8 cellular contexts compared by ENCODE assay signal in the genomic region with DNA sequence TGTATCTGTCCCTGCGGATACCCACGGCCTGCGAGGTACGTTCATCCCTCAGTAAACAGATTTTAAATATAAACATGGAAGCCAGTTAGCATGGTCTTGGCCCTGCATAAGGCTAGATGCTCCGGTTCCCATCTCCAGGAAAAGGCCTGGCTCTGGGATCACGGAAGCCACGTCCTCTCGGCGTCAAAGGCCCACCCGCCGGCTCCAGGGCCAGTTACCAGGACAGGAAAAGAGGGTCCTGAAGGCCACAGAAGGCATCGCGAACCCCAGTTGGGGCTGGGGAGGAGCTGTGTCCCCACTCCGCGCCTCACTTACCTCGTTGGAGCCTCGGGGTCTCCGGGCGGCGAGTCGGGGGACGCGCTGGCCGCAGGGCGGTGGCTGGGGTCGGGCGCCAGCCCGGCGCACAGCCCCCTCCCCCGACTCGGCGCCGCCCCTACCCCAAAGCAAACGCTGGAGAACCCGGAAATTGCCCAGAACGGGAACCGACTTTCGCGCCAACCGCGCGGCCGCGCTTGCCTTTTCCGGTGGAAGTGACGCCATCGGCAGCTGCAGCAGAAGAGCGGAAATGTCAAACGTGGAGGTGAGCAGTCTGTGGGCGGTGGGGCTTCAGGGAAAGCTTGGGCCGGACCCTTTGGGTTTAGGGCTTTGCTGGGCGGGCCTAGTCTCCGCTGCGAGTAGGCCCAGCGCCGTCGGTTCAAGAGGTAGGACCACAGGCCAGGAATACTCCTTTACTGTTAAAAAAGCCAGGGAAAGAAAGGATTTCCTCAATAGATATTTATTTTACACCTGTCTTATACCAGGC. TPM values are rescaled to one million over a fixed set of nuclear protein-coding genes. Genes with fewer than 3 reads are reported as not detected.
DNase-seq lines count a peak whose midpoint lies in the region; ATAC-seq and TF ChIP-seq lines count a peak whose summit lies in the region.

TOPBP1 (minus strand) TSS at position 488 of the 802 bp plus-strand sequence. CDS start 814 bp downstream, outside the sequence.

- peaks cover 28% of the 10 kb centered on the region for H3K36me3 Mint-ChIP-seq in CD8-positive, alpha-beta T cell
- H3K36me3 Mint-ChIP-seq in activated CD8-positive, alpha-beta T cell treated with anti-CD3 and anti-CD28 coated beads for 36 hours (ENCODE audit: low read depth), result peaks cover 27% of the 10 kb centered on the region

- 0 to 1% methylated on average over 19 to 57 of the region's 57 CpGs for WGBS in lower leg skin, 2 donors

- H3K4me3 Mint-ChIP-seq in CD8-positive, alpha-beta T cell, result peak within 1 kb of the TSS; percentile 98
- peak within 1 kb of the TSS; percentile 99 for H3K4me3 Mint-ChIP-seq in activated CD8-positive, alpha-beta T cell treated with anti-CD3 and anti-CD28 coated beads for 36 hours

- no peaks in the 10 kb centered on the region for H3K27me3 ChIP-seq in CD8-positive, alpha-beta T cell (ENCODE audit: insufficient read depth, low read length)

- CTCF ChIA-PET in CD8-positive, alpha-beta T cell (lab: Charles Lee), result no interaction called here
- CTCF ChIA-PET in activated CD8-positive, alpha-beta T cell treated with anti-CD3 and anti-CD28 coated beads for 36 hours (lab: Charles Lee), result interaction anchor here (0.8 to 1.6 kb wide), 4 partner anchors 9 to 133 kb away, joined by 3 to 4 read pairs (median 4); no protein-coding TSS in a partner anchor

- DNase-seq in CD8-positive, alpha-beta T cell, result peak; percentile 58 to 88 (median 84)
- DNase-seq in HK-2 (ENCODE audit: unreplicated experiment), result peak; percentile 86
- DNase-seq in NCI-H82 treated with DMSO at 0.1 percent for 48 hours (lab: John Stamatoyannopoulos, UW; ENCODE audit: unreplicated experiment), result peak; percentile 76
- peak; percentile 95 for DNase-seq in activated CD8-positive, alpha-beta T cell treated with anti-CD3 and anti-CD28 coated beads for 36 hours
- DNase-seq in ecto neural progenitor cell (ENCODE audit: low spot score), result peak; percentile 90
- DNase-seq in lower leg skin (ENCODE audit: low spot score in 2 of 2), result peak; percentile 76 to 96
- DNase-seq in stimulated activated CD4-positive, alpha-beta T cell treated with anti-CD3 and anti-CD28 coated beads, Interleukin-4, amount 100 ng/mL, for 48 hours (ENCODE audit: low read depth in 2 of 2), result peak; percentile 79 to 87

- H3K27ac ChIP-seq in CD8-positive, alpha-beta T cell (ENCODE audit: low read depth, low read length), result peak within 1 kb of the TSS; percentile 83

- peaks cover 45% of the 10 kb centered on the region for H3K4me1 Mint-ChIP-seq in CD8-positive, alpha-beta T cell (ENCODE audit: low read depth)
- H3K4me1 Mint-ChIP-seq in activated CD8-positive, alpha-beta T cell treated with anti-CD3 and anti-CD28 coated beads for 36 hours (ENCODE audit: low read depth), result peaks cover 38% of the 10 kb centered on the region

- TF ChIP-seq POLR2A in lower leg skin (IDR thresholded peaks at IDR 0.05), result no peak

- no peaks in the 10 kb centered on the region for H3K27me3 Mint-ChIP-seq in CD8-positive, alpha-beta T cell (ENCODE audit: low read depth)
- no peaks in the 10 kb centered on the region for H3K27me3 Mint-ChIP-seq in activated CD8-positive, alpha-beta T cell treated with anti-CD3 and anti-CD28 coated beads for 36 hours

- H3K9me3 ChIP-seq in CD8-positive, alpha-beta T cell (ENCODE audit: low read length), result no peaks in the 10 kb centered on the region

- POLR2A ChIA-PET in CD8-positive, alpha-beta T cell (lab: Charles Lee), result interaction anchor here (0.7 to 1.8 kb wide), 7 partner anchors 11 to 824 kb away, joined by 3 to 7 read pairs (median 3); partner anchors contain the start of genes ANAPC13 and CEP63
- POLR2A ChIA-PET in activated CD8-positive, alpha-beta T cell treated with anti-CD3 and anti-CD28 coated beads for 36 hours (lab: Charles Lee), result interaction anchor here (0.6 to 2.0 kb wide), 10 partner anchors 11 to 153 kb away, joined by 3 to 7 read pairs (median 4); no protein-coding TSS in a partner anchor

- peaks cover 3% of the 10 kb centered on the region for H3K36me3 ChIP-seq in CD8-positive, alpha-beta T cell (ENCODE audit: insufficient read depth, low read length)

- TF ChIP-seq CTCF in CD8-positive, alpha-beta T cell (IDR thresholded peaks at IDR 0.05), result no peak
- no peak for TF ChIP-seq CTCF in activated CD8-positive, alpha-beta T cell treated with anti-CD3 and anti-CD28 coated beads for 36 hours (IDR thresholded peaks at IDR 0.05)
- TF ChIP-seq CTCF in lower leg skin (IDR thresholded peaks at IDR 0.05), result no peak

- peak within 1 kb of the TSS; percentile 90 for H3K4me3 ChIP-seq in CD8-positive, alpha-beta T cell (ENCODE audit: low read depth, low read length)
- H3K4me3 ChIP-seq in lower leg skin (ENCODE audit: low read depth, poor library complexity, severe bottlenecking), result peak within 1 kb of the TSS; percentile 75

- peak within 1 kb of the TSS; percentile 98 for H3K27ac Mint-ChIP-seq in CD8-positive, alpha-beta T cell
- peak within 1 kb of the TSS; percentile 100 for H3K27ac Mint-ChIP-seq in activated CD8-positive, alpha-beta T cell treated with anti-CD3 and anti-CD28 coated beads for 36 hours

- intact Hi-C loops in CD8-positive, alpha-beta T cell (cut with DNase I, micrococcal nuclease), result loop anchor here (1.0 to 10.0 kb wide), 11 partner anchors 87 to 1247 kb away; partner anchors contain the start of genes CEP63 (in 2 of the 2), DNAJC13 (in 2 of the 2), CDV3 (in 1 of the 2) and NPHP3 (in 1 of the 2)
- intact Hi-C loops in activated CD8-positive, alpha-beta T cell treated with anti-CD3 and anti-CD28 coated beads for 36 hours (cut with micrococcal nuclease), result loop anchor here (5.0 kb wide), 2 partner anchors 146 to 266 kb away; partner anchors contain the start of gene SRPRB
- intact Hi-C loops in lower leg skin (cut with DNase I; ENCODE audit: low total_unique reads), result no loop called here

- H3K4me1 ChIP-seq in CD8-positive, alpha-beta T cell (ENCODE audit: insufficient read depth, low read length), result peaks cover 26% of the 10 kb centered on the region

- ATAC-seq in CD8-positive, alpha-beta T cell, result peak; percentile 82
- ATAC-seq in GM19463 (IDR thresholded peaks at IDR 0.05; ENCODE audit: unreplicated experiment), result peak; percentile 91
- ATAC-seq in activated CD8-positive, alpha-beta T cell treated with anti-CD3 and anti-CD28 coated beads for 36 hours, result peak; percentile 86

- no peaks in the 10 kb centered on the region for H3K9me3 Mint-ChIP-seq in CD8-positive, alpha-beta T cell
- no peaks in the 10 kb centered on the region for H3K9me3 Mint-ChIP-seq in activated CD8-positive, alpha-beta T cell treated with anti-CD3 and anti-CD28 coated beads for 36 hours

RNA-seq across cellular contexts. Expression of gene TOPBP1, which starts in this region (rescaled TPM):
- total RNA-seq in CD8-positive, alpha-beta T cell, result 10 to 100 TPM; 32.4 to 33.9 TPM
- total RNA-seq in activated CD8-positive, alpha-beta T cell treated with anti-CD3 and anti-CD28 coated beads for 36 hours, result 10 to 100 TPM; 80.1 to 83.5 TPM
- total RNA-seq in lower leg skin, result 10 to 100 TPM; 17.8 to 26.2 (median 20.7) TPM

Comparison
In these comparisons a context has a peak if more than half of its experiments do, and no peak if none do; other contexts are left out.
1. Peak in every context shown above with its lines: DNase-seq, ATAC-seq, H3K4me3 ChIP-seq and H3K27ac ChIP-seq.